ENCODE assay signal across 1 cellular context in the genomic region with DNA sequence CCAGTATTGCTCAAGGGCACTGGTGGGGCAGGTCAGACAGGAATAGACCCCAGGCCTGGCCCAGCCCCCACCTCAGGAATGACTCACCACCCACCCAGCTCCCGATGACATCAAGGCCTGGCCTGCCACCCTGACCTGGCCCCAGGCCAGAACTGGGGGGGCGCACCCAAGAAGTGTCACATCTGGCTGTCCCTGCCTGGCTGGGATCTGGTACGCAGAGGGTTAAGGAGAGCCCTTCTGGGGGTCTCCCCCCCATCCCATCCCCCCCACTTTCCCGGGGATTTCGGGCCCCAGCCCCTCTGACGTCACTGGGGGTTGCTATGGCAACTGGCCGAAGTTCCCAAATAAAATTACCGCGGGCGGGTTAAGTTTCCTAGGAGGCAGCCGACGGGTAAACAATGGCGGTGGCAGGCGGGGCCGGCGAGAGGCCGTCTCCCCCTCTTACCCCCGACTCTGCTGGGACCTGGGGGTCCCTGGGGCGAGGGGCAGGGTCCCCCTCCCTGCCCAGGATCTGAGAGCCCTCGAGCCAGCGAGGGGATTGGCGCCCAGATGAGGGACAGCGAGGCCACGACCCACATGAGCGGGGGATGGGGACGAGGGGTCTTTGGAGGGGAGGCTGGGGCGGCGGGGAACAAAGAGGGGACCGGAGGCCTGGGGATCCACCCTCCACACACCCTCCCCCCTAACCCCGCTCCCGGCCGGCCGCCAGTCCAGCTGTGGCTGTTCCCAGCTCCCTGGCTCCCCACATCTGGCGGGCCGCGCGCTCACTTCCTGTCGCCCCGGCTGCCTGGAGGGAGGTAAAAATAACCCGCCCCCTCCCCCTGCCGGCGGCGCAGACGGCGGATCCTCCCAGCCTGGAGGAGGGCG.
TF ChIP-seq lines count a peak whose summit lies in the region.

No MANE protein-coding gene starts in this region.

TF ChIP-seq in H1, 55 proteins besides CTCF, POLR2A, EP300 and RAD21:
- TF ChIP-seq KDM5A (IDR thresholded peaks at IDR 0.05; ENCODE audit: low read length) (no peak), RXRA (IDR thresholded peaks at IDR 0.05; ENCODE audit: insufficient read depth, low read depth, low read length) (no peak), TBP (IDR thresholded peaks at IDR 0.05; ENCODE audit: low read depth, low read length) (peak; percentile 70; the same call in 1 of the 2 replicates), PHF8 (conservative IDR thresholded peaks at IDR 0.05; ENCODE audit: low read depth, low read length) (peak; percentile 79), RNF2 (IDR thresholded peaks at IDR 0.05; ENCODE audit: borderline replicate concordance, low read depth, low read length, missing control alignments, poor library complexity, severe bottlenecking) (no peak), BACH1 (IDR thresholded peaks at IDR 0.05; ENCODE audit: low read length) (no peak), SIRT6 (IDR thresholded peaks at IDR 0.05; ENCODE audit: low read length) (no peak), BCL11A (IDR thresholded peaks at IDR 0.05; ENCODE audit: low read depth in 2 of 2, low read length in 2 of 2) (no peak), CBX8 (IDR thresholded peaks at IDR 0.05; ENCODE audit: borderline replicate concordance, low read depth, low read length) (no peak), ASH2L (IDR thresholded peaks at IDR 0.05; ENCODE audit: low read length) (peak; percentile 71), JUND (IDR thresholded peaks at IDR 0.05; ENCODE audit: low read length) (peak; percentile 89; the same call in 1 of the 2 replicates), SIN3A (conservative IDR thresholded peaks at IDR 0.05 in 1 of 2, IDR thresholded peaks at IDR 0.05 in 1 of 2; ENCODE audit: low read depth in 1 of 2, low read length in 2 of 2) (no peak; a peak in 2 of 4 replicates), EGR1 (IDR thresholded peaks at IDR 0.05; ENCODE audit: borderline replicate concordance, low read depth, low read length) (peak; percentile 32; the same call in 1 of the 2 replicates), KDM1A (IDR thresholded peaks at IDR 0.05; ENCODE audit: borderline replicate concordance, low read length) (no peak), BRCA1 (IDR thresholded peaks at IDR 0.05; ENCODE audit: low read depth, low read length) (no peak), KDM4A (IDR thresholded peaks at IDR 0.05; ENCODE audit: low read depth, low read length, severe bottlenecking) (peak; percentile 25), CTBP2 (IDR thresholded peaks at IDR 0.05; ENCODE audit: borderline replicate concordance, insufficient read depth, insufficient read length, low read length) (peak; percentile 78), SP1 (IDR thresholded peaks at IDR 0.05; ENCODE audit: low read depth, low read length) (0 out of 2 replicates have a peak, but pooled peaks have one; percentile 73), TAF7 (optimal IDR thresholded peaks at IDR 0.05; ENCODE audit: borderline replicate concordance, low read depth, low read length) (peak; percentile 87), TEAD4 (IDR thresholded peaks at IDR 0.05; ENCODE audit: low read depth, low read length) (peak; percentile 72), NANOG (IDR thresholded peaks at IDR 0.05; ENCODE audit: insufficient read depth, low read depth, low read length, poor library complexity, severe bottlenecking) (no peak), SP4 (IDR thresholded peaks at IDR 0.05; ENCODE audit: low read length) (no peak), YY1 (IDR thresholded peaks at IDR 0.05; ENCODE audit: low read depth, low read length) (peak; percentile 89), JUN (IDR thresholded peaks at IDR 0.05; ENCODE audit: low read depth, low read length) (0 out of 2 replicates have a peak, but pooled peaks have one; percentile 64), SRF (IDR thresholded peaks at IDR 0.05; ENCODE audit: low read depth, low read length) (0 out of 2 replicates have a peak, but pooled peaks have one; percentile 5), CREB1 (IDR thresholded peaks at IDR 0.05) (peak; percentile 88), TAF1 (IDR thresholded peaks at IDR 0.05; ENCODE audit: low read depth, low read length) (peak; percentile 81), GABPA (IDR thresholded peaks at IDR 0.05; ENCODE audit: borderline replicate concordance, insufficient read depth, low read length) (no peak), CEBPB (IDR thresholded peaks at IDR 0.05; ENCODE audit: low read depth, low read length) (peak; percentile 56; the same call in 1 of the 2 replicates), TCF12 (IDR thresholded peaks at IDR 0.05; ENCODE audit: low read depth, low read length) (peak; percentile 91), FOSL1 (IDR thresholded peaks at IDR 0.05; ENCODE audit: insufficient read depth, low read depth, low read length) (no peak), GTF2F1 (IDR thresholded peaks at IDR 0.05; ENCODE audit: borderline replicate concordance, low read depth, low read length) (no peak; the same call in 1 of the 2 replicates), CHD2 (IDR thresholded peaks at IDR 0.05; ENCODE audit: low read length) (0 out of 2 replicates have a peak, but pooled peaks have one; percentile 7), NRF1 (IDR thresholded peaks at IDR 0.05; ENCODE audit: low read depth, low read length) (no peak), CBX5 (IDR thresholded peaks at IDR 0.05; ENCODE audit: low read depth, low read length) (no peak)
- TF ChIP-seq, protein P1, sequence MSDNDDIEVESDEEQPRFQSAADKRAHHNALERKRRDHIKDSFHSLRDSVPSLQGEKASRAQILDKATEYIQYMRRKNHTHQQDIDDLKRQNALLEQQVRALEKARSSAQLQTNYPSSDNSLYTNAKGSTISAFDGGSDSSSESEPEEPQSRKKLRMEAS (IDR thresholded peaks at IDR 0.05): peak; percentile 8; the same call in 1 of the 2 replicates
- TF ChIP-seq, protein P2, sequence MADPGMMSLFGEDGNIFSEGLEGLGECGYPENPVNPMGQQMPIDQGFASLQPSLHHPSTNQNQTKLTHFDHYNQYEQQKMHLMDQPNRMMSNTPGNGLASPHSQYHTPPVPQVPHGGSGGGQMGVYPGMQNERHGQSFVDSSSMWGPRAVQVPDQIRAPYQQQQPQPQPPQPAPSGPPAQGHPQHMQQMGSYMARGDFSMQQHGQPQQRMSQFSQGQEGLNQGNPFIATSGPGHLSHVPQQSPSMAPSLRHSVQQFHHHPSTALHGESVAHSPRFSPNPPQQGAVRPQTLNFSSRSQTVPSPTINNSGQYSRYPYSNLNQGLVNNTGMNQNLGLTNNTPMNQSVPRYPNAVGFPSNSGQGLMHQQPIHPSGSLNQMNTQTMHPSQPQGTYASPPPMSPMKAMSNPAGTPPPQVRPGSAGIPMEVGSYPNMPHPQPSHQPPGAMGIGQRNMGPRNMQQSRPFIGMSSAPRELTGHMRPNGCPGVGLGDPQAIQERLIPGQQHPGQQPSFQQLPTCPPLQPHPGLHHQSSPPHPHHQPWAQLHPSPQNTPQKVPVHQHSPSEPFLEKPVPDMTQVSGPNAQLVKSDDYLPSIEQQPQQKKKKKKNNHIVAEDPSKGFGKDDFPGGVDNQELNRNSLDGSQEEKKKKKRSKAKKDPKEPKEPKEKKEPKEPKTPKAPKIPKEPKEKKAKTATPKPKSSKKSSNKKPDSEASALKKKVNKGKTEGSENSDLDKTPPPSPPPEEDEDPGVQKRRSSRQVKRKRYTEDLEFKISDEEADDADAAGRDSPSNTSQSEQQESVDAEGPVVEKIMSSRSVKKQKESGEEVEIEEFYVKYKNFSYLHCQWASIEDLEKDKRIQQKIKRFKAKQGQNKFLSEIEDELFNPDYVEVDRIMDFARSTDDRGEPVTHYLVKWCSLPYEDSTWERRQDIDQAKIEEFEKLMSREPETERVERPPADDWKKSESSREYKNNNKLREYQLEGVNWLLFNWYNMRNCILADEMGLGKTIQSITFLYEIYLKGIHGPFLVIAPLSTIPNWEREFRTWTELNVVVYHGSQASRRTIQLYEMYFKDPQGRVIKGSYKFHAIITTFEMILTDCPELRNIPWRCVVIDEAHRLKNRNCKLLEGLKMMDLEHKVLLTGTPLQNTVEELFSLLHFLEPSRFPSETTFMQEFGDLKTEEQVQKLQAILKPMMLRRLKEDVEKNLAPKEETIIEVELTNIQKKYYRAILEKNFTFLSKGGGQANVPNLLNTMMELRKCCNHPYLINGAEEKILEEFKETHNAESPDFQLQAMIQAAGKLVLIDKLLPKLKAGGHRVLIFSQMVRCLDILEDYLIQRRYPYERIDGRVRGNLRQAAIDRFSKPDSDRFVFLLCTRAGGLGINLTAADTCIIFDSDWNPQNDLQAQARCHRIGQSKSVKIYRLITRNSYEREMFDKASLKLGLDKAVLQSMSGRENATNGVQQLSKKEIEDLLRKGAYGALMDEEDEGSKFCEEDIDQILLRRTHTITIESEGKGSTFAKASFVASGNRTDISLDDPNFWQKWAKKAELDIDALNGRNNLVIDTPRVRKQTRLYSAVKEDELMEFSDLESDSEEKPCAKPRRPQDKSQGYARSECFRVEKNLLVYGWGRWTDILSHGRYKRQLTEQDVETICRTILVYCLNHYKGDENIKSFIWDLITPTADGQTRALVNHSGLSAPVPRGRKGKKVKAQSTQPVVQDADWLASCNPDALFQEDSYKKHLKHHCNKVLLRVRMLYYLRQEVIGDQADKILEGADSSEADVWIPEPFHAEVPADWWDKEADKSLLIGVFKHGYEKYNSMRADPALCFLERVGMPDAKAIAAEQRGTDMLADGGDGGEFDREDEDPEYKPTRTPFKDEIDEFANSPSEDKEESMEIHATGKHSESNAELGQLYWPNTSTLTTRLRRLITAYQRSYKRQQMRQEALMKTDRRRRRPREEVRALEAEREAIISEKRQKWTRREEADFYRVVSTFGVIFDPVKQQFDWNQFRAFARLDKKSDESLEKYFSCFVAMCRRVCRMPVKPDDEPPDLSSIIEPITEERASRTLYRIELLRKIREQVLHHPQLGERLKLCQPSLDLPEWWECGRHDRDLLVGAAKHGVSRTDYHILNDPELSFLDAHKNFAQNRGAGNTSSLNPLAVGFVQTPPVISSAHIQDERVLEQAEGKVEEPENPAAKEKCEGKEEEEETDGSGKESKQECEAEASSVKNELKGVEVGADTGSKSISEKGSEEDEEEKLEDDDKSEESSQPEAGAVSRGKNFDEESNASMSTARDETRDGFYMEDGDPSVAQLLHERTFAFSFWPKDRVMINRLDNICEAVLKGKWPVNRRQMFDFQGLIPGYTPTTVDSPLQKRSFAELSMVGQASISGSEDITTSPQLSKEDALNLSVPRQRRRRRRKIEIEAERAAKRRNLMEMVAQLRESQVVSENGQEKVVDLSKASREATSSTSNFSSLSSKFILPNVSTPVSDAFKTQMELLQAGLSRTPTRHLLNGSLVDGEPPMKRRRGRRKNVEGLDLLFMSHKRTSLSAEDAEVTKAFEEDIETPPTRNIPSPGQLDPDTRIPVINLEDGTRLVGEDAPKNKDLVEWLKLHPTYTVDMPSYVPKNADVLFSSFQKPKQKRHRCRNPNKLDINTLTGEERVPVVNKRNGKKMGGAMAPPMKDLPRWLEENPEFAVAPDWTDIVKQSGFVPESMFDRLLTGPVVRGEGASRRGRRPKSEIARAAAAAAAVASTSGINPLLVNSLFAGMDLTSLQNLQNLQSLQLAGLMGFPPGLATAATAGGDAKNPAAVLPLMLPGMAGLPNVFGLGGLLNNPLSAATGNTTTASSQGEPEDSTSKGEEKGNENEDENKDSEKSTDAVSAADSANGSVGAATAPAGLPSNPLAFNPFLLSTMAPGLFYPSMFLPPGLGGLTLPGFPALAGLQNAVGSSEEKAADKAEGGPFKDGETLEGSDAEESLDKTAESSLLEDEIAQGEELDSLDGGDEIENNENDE (IDR thresholded peaks at IDR 0.05; ENCODE audit: insufficient replicate concordance, low read length): no peak
